ENCODE assay signal across 37 cellular contexts in the genomic region with DNA sequence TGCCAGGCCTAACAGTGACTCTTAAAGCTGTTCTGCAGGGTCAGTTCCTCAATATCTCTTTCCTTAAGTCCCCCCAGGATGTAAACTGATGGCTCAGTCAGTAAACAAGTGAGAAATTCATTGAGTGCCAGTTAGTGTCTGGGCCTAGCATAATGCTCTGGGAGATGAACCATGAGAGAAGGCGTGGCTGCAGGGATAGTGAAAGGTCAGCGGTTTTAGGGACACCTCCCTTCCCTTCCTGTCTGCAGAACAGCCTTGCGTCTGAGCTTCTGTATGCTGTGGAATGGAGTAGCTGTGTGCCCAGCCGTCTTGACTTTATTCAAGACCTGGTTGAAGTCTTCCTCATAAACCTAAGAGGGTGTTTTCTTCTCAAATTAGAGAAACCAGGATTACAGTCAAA. TPM values are rescaled to one million over a fixed set of nuclear protein-coding genes. Genes with fewer than 3 reads are reported as not detected.
"Had no signal": no experiment of that assay in that cellular context is flagged by ENCODE, and none has a peak within 500 bp of the region (broad histone marks: within the 10 kb centered on the region; RNA-seq: fewer than 3 reads in every experiment).

No MANE protein-coding gene starts in this region.

- FAIRE-seq: colon had no signal

- H3K9me3 ChIP-seq: adrenal gland, body of pancreas, esophagus squamous epithelium, gastroesophageal sphincter had no signal

- H3K27ac ChIP-seq: adrenal gland, body of pancreas, esophagus squamous epithelium, gastroesophageal sphincter, heart right ventricle had no signal

- H3K4me1 ChIP-seq: adrenal gland, body of pancreas, esophagus squamous epithelium, gastroesophageal sphincter, heart right ventricle had no signal

- DNase-seq: activated CD4-positive, alpha-beta memory T cell treated with anti-CD3 and anti-CD28 coated beads for 36 hours; activated CD4-positive, alpha-beta T cell treated with anti-CD3 and anti-CD28 coated beads for 36 hours; activated CD4-positive, alpha-beta T cell treated with anti-CD3 and anti-CD28 coated beads, Interleukin-2, amount 10 ng/mL, durations not matched to agents 24 days and 14 days; activated CD4-positive, CD25-positive, alpha-beta regulatory T cell; activated CD4-positive, CD25-positive, alpha-beta regulatory T cell treated with anti-CD3 and anti-CD28 coated beads, Interleukin-2, amount 50 U/mL, for 72 hours; activated CD8-positive, alpha-beta memory T cell treated with anti-CD3 and anti-CD28 coated beads, Interleukin-2, amount 10 ng/mL, durations not matched to agents 7 days and 5 days; activated CD8-positive, alpha-beta memory T cell treated with anti-CD3 and anti-CD28 coated beads, Interleukin-2, amount 50 U/mL, for 4 hours; activated CD8-positive, alpha-beta T cell treated with anti-CD3 and anti-CD28 coated beads, Interleukin-2, amount 10 ng/mL, durations not matched to agents 7 days and 5 days; activated effector memory CD4-positive, alpha-beta T cell treated with anti-CD3 and anti-CD28 coated beads, Interleukin-2, amount 50 U/mL, for 16 hours; activated naive CD4-positive, alpha-beta T cell treated with anti-CD3 and anti-CD28 coated beads for 36 hours; activated naive CD8-positive, alpha-beta T cell treated with anti-CD3 and anti-CD28 coated beads for 36 hours; activated naive CD8-positive, alpha-beta T cell treated with anti-CD3 and anti-CD28 coated beads, Interleukin-2, amount 50 U/mL, for 24 hours; activated T-cell treated with anti-CD3 and anti-CD28 coated beads, Interleukin-2, amount 50 U/mL, for 1 hour; activated T-cell treated with anti-CD3 and anti-CD28 coated beads, Interleukin-2, amount 50 U/mL, for 48 hours; adrenal gland; amygdala; aorta; body of pancreas; caudate nucleus; cortex of kidney; dermis blood vessel endothelial cell; effector CD4-positive, alpha-beta T cell; effector memory CD8-positive, alpha-beta T cell; erythroblast; esophagus squamous epithelium; foreskin melanocyte; heart right ventricle; T-helper 17 cell; T1000 had no signal

- H3K36me3 ChIP-seq: adrenal gland, esophagus squamous epithelium, gastroesophageal sphincter, heart right ventricle had no signal

- H3K4me3 ChIP-seq: adrenal gland, body of pancreas, esophagus squamous epithelium, gastroesophageal sphincter, heart right ventricle had no signal

- ATAC-seq: activated CD4-positive, alpha-beta T cell treated with anti-CD3 and anti-CD28 coated beads for 36 hours; activated CD8-positive, alpha-beta memory T cell treated with anti-CD3 and anti-CD28 coated beads, Interleukin-2, amount 10 ng/mL, durations not matched to agents 7 days and 5 days; activated CD8-positive, alpha-beta T cell treated with anti-CD3 and anti-CD28 coated beads, Interleukin-2, amount 10 ng/mL, durations not matched to agents 7 days and 5 days; activated naive CD8-positive, alpha-beta T cell treated with anti-CD3 and anti-CD28 coated beads, Interleukin-2, amount 50 U/mL, for 24 hours; body of pancreas; effector memory CD8-positive, alpha-beta T cell; gastroesophageal sphincter; heart right ventricle; T-helper 17 cell had no signal

- H3K27me3 ChIP-seq: body of pancreas had no signal

RNA-seq across cellular contexts. Expression of gene DMRT3, which starts 46.7 kb away (rescaled TPM):
- total RNA-seq: activated CD4-positive, alpha-beta memory T cell treated with anti-CD3 and anti-CD28 coated beads for 36 hours; activated CD4-positive, alpha-beta T cell treated with anti-CD3 and anti-CD28 coated beads for 36 hours; activated CD4-positive, alpha-beta T cell treated with anti-CD3 and anti-CD28 coated beads, Interleukin-2, amount 10 ng/mL, durations not matched to agents 24 days and 14 days; activated CD8-positive, alpha-beta memory T cell treated with anti-CD3 and anti-CD28 coated beads for 36 hours; activated CD8-positive, alpha-beta memory T cell treated with anti-CD3 and anti-CD28 coated beads, Interleukin-2, amount 10 ng/mL, durations not matched to agents 7 days and 5 days; activated CD8-positive, alpha-beta T cell treated with anti-CD3 and anti-CD28 coated beads, Interleukin-2, amount 10 ng/mL, durations not matched to agents 7 days and 5 days; activated naive CD4-positive, alpha-beta T cell treated with anti-CD3 and anti-CD28 coated beads for 36 hours; activated naive CD8-positive, alpha-beta T cell treated with anti-CD3 and anti-CD28 coated beads for 36 hours; activated T-helper 1 cell treated with anti-CD3 and anti-CD28 coated beads, Interleukin-12 subunit alpha, Interleukin-12 subunit beta, Interleukin-2, Interleukin-4 antibody, amounts not matched to agents 30 ng/mL and 10 ng/mL and 1 ng/mL, durations not matched to agents 14 hours and 24 hours and 36 hours; activated T-helper 2 cell treated with anti-CD3 and anti-CD28 coated beads, Interferon-gamma antibody, Interleukin-2, Interleukin-4, amounts not matched to agents 10 μg/mL and 5 μg/mL and 100 μg/mL, durations not matched to agents 14 hours and 24 hours and 36 hours; adrenal gland; body of pancreas; chondrocyte; dermis blood vessel endothelial cell; fibroblast of lung; fibroblast of villous mesenchyme; heart right ventricle; T-helper 17 cell had no signal
- polyA plus RNA-seq: aorta, fibroblast of lung, heart right ventricle had no signal
